In genomic region chr1:28592314-28593071, GRCh38 we compare ENCODE assay signal across 8 cellular contexts. TPM values are rescaled to one million over a fixed set of nuclear protein-coding genes. Genes with fewer than 3 reads are reported as not detected.
DNase-seq lines count a peak whose midpoint lies in the region; ATAC-seq, FAIRE-seq and TF ChIP-seq lines count a peak whose summit lies in the region.

No MANE protein-coding gene starts in this region.

- POLR2A ChIA-PET in HepG2 (lab: Yijun Ruan, JAX): interaction anchor here (1.0 to 7.8 kb wide), 8 partner anchors 13 to 589 kb away, joined by 3 to 139 read pairs (median 3); partner anchors contain the start of genes ATP5IF1, RNU11 and SRSF4

- peak overlapping the region in 1 of 2 experiments; percentile 39; a peak in 2 of 4 replicates for H3K4me3 ChIP-seq in DND-41 (ENCODE audit: low read depth in 1 of 2, low read length in 2 of 2)
- H3K4me3 ChIP-seq in astrocyte of the spinal cord (ENCODE audit: low read depth, low read length): peak overlapping the region; percentile 38
- H3K4me3 ChIP-seq in HepG2 (replicated peaks in 1 of 3; ENCODE audit: insufficient read depth in 1 of 3, low read depth in 2 of 3, low read length in 3 of 3): peak overlapping the region; percentile 70 to 91 (median 72)
- peak overlapping the region; percentile 25 to 61 (median 36) for H3K4me3 ChIP-seq in tibial nerve

- H3K27me3 ChIP-seq in DND-41 (ENCODE audit: insufficient read depth, low read length, poor library complexity) (no peaks in the 10 kb centered on the region), HepG2 (ENCODE audit: control insufficient read depth in 1 of 2, insufficient read depth in 2 of 2, low read length in 2 of 2) (no peaks in the 10 kb centered on the region; a peak in 1 of 5 replicates), tibial nerve (no peaks in the 10 kb centered on the region)

- TF ChIP-seq CTCF in DND-41 (IDR thresholded peaks at IDR 0.05; ENCODE audit: borderline replicate concordance, extremely low read depth, low read length, poor library complexity, severe bottlenecking) (no peak), astrocyte of the spinal cord (IDR thresholded peaks at IDR 0.05; ENCODE audit: low read depth, low read length) (no peak), HepG2 (CRISPR knock-in tag; IDR thresholded peaks at IDR 0.05) (no peak), tibial nerve (IDR thresholded peaks at IDR 0.05) (no peak)

- H4K20me1 ChIP-seq in DND-41 (ENCODE audit: insufficient read depth, low read length) (no peaks in the 10 kb centered on the region; the same call in 1 of the 2 replicates), HepG2 (ENCODE audit: insufficient read depth, low read length) (peaks cover 11% of the 10 kb centered on the region; the same call in 1 of the 2 replicates)

- CTCF ChIA-PET in HepG2 (lab: Yijun Ruan, JAX; ENCODE audit: low intra/inter-chr PET ratio, low total read pairs): no interaction called here

- no peaks in the 10 kb centered on the region for H3K9me3 ChIP-seq in DND-41 (ENCODE audit: insufficient read depth, low read length, severe bottlenecking)
- no peaks in the 10 kb centered on the region for H3K9me3 ChIP-seq in HepG2 (ENCODE audit: low read length)
- no peaks in the 10 kb centered on the region for H3K9me3 ChIP-seq in tibial nerve

- FAIRE-seq in HepG2 (lab: Jason Lieb, UNC): peak; percentile 40

- in situ Hi-C loops in astrocyte of the spinal cord (cut with HindIII; ENCODE audit: low sequenced_read_pairs): no loop called here
- in situ Hi-C loops in HepG2 (cut with HindIII; ENCODE audit: extremely low pct_ligation_motif_present, low pct_unique_long_range_greater_than_20kb): loop anchor here (25.0 kb wide), 1 partner anchor 355 kb away; the partner anchor contains the start of genes ATP5IF1 and DNAJC8

- BruUV-seq in HepG2 (replicated peaks; lab: Mats Ljungman, UMichigan): no TSS peak

- H2AFZ ChIP-seq in DND-41 (ENCODE audit: low read depth, low read length) (no peak overlapping the region; the same call in 1 of the 2 replicates), HepG2 (ENCODE audit: low read length) (peak overlapping the region; percentile 50)

- H3K36me3 ChIP-seq in DND-41 (ENCODE audit: insufficient read depth, low read length) (no peaks in the 10 kb centered on the region), HepG2 (replicated peaks in 1 of 2; ENCODE audit: control insufficient read depth in 1 of 2, insufficient read depth in 2 of 2, low read length in 2 of 2) (no peaks in the 10 kb centered on the region; a peak in 2 of 5 replicates), tibial nerve (peaks cover 0 to 12% (median 0%) of the 10 kb centered on the region in 3 donors)

- TF ChIP-seq POLR2A in HepG2 (IDR thresholded peaks at IDR 0.05; ENCODE audit: insufficient read depth in 1 of 2, low read depth in 2 of 2, low read length in 2 of 2): peak; percentile 23 to 78; a peak in 3 of 4 replicates
- TF ChIP-seq POLR2A in tibial nerve (IDR thresholded peaks at IDR 0.05): no peak

- intact Hi-C loops in HepG2 (cut with micrococcal nuclease; ENCODE audit: unreplicated experiment): no loop called here

- peak overlapping the region; percentile 52 for H3K4me2 ChIP-seq in DND-41 (ENCODE audit: insufficient read depth, low read length)
- H3K4me2 ChIP-seq in HepG2 (ENCODE audit: low read depth, low read length): peak overlapping the region; percentile 83

- H3K79me2 ChIP-seq in DND-41 (ENCODE audit: insufficient read depth, low read length): no peaks in the 10 kb centered on the region
- peaks cover 14% of the 10 kb centered on the region for H3K79me2 ChIP-seq in HepG2 (ENCODE audit: insufficient read depth, low read length)

- no peak; a peak in 1 of 4 replicates for TF ChIP-seq EP300 in HepG2 (IDR thresholded peaks at IDR 0.05; ENCODE audit: low read depth in 2 of 2, low read length in 2 of 2)
- 0 out of 2 replicates have a peak, but pooled peaks have one; percentile 8 for TF ChIP-seq EP300 in HepG2 (CRISPR knock-in tag; IDR thresholded peaks at IDR 0.05; ENCODE audit: borderline replicate concordance)
- TF ChIP-seq EP300 in tibial nerve (IDR thresholded peaks at IDR 0.05): no peak

- ATAC-seq in DND-41 (ENCODE audit: insufficient read depth, low read depth): peak; percentile 57
- peak; percentile 71 for ATAC-seq in HG02678 (IDR thresholded peaks at IDR 0.05; ENCODE audit: unreplicated experiment)
- peak; percentile 69 for ATAC-seq in HepG2
- ATAC-seq in GM21390 (IDR thresholded peaks at IDR 0.05; ENCODE audit: unreplicated experiment): no peak

- H3K27ac ChIP-seq in DND-41 (ENCODE audit: low read length) (no peak overlapping the region), HepG2 (ENCODE audit: extremely low read length, insufficient read depth, low read length) (peak overlapping the region; percentile 91), tibial nerve (peak overlapping the region in 1 of 4 donors; percentile 41)

- peak; percentile 31 for TF ChIP-seq RAD21 in HepG2 (CRISPR knock-in tag; IDR thresholded peaks at IDR 0.05)

- DNase-seq in DND-41 (no peak), astrocyte of the spinal cord (ENCODE audit: low read depth, low spot score) (no peak), HepG2 (ENCODE audit: low spot score) (no peak), tibial nerve (ENCODE audit: low spot score in 2 of 2) (no peak)
- DNase-seq in activated CD8-positive, alpha-beta memory T cell treated with anti-CD3 and anti-CD28 coated beads, Interleukin-2, amount 50 U/mL, for 48 hours: no peak
- DNase-seq in central memory CD4-positive, alpha-beta T cell: no peak

- H3K4me1 ChIP-seq in DND-41 (ENCODE audit: insufficient read depth, low read length) (peaks cover 5% of the 10 kb centered on the region), HepG2 (ENCODE audit: insufficient read depth, low read length) (peaks cover 72% of the 10 kb centered on the region), tibial nerve (peaks cover 0 to 14% (median 4%) of the 10 kb centered on the region in 4 donors)

- WGBS in HepG2 (ENCODE audit: low lambda C conversion rate): 2% methylated on average over 45 of the region's 81 CpGs
- 5 to 15% methylated on average over 16 to 33 of the region's 81 CpGs for WGBS in tibial nerve, 2 donors

- H3K9ac ChIP-seq in DND-41 (ENCODE audit: low read depth, low read length) (peak overlapping the region; percentile 39; the same call in 1 of the 2 replicates), HepG2 (ENCODE audit: insufficient read depth, low read depth, low read length) (peak overlapping the region; percentile 88)

RNA-seq across cellular contexts. Expression of gene RAB42, which starts 0.4 kb away (rescaled TPM):
- total RNA-seq in HepG2 (2016; rRNA removed; fragmentation: Illumina TruSeq; extraction: Trizol): 10.3 and 10.4 TPM in 2 replicates
- 2.2 and 3.5 TPM in 2 replicates for total RNA-seq in HepG2 (2016; cell fraction: cytosol; rRNA removed; fragmentation: Illumina TruSeq; extraction: Trizol; ENCODE audit: low read depth)
- total RNA-seq in HepG2 (2016; cell fraction: insoluble cytoplasmic fraction; rRNA removed; fragmentation: Illumina TruSeq; extraction: Trizol): 10.9 and 11.3 TPM in 2 replicates
- 8.9 and 9.7 TPM in 2 replicates for total RNA-seq in HepG2 (2016; cell fraction: membrane; rRNA removed; fragmentation: Illumina TruSeq; extraction: Trizol)
- 4.5 and 6.4 TPM in 2 replicates for total RNA-seq in HepG2 (2016; cell fraction: nucleus; rRNA removed; fragmentation: Illumina TruSeq; extraction: Trizol)
- 166 and 170 TPM in 2 replicates for polyA plus RNA-seq in HepG2 (2011; rRNA removed)
- 190 and 230 TPM in 2 replicates for polyA plus RNA-seq in HepG2 (2011; cell fraction: cytosol; rRNA removed)
- 40.5 and 59.0 TPM in 2 replicates for polyA plus RNA-seq in HepG2 (2011; cell fraction: nucleus; rRNA removed)
- polyA plus RNA-seq in HepG2 (2012): 39.3 and 44.1 TPM in 2 replicates
- 3.5 and 4.2 TPM in 2 replicates for polyA plus RNA-seq in HepG2 (2016; cell fraction: cytosol; fragmentation: Illumina TruSeq; extraction: Trizol; ENCODE audit: low read depth)
- 10.3 and 11.6 TPM in 2 replicates for polyA plus RNA-seq in HepG2 (2016; cell fraction: insoluble cytoplasmic fraction; fragmentation: Illumina TruSeq; extraction: Trizol; ENCODE audit: low read depth)
- 7.3 and 8.0 TPM in 2 replicates for polyA plus RNA-seq in HepG2 (2016; cell fraction: membrane; fragmentation: Illumina TruSeq; extraction: Trizol; ENCODE audit: low read depth)
- polyA plus RNA-seq in HepG2 (2016; cell fraction: nucleus; fragmentation: Illumina TruSeq; extraction: Trizol; ENCODE audit: insufficient read depth, low read depth): 9.3 and 9.9 TPM in 2 replicates
- 0.44 and 146 TPM in 2 replicates for polyA minus RNA-seq in HepG2 (2011; rRNA and poly(A)+ RNA removed; ENCODE audit: low replicate concordance)
- polyA minus RNA-seq in HepG2 (2011; cell fraction: cytosol; rRNA and poly(A)+ RNA removed): 79.2 and 84.6 TPM in 2 replicates
- polyA minus RNA-seq in HepG2 (2011; cell fraction: nucleus; rRNA and poly(A)+ RNA removed): 22.8 and 32.4 TPM in 2 replicates
- total RNA-seq in tibial nerve: 1 to 10 TPM in 3 of 4 donors, under 1 TPM in 1; 0.87 to 8.7 (median 1.6) TPM

RNA-seq across cellular contexts. Expression of gene TRNAU1AP, which starts 39.6 kb away (rescaled TPM):
- total RNA-seq in HepG2 (2016; rRNA removed; fragmentation: Illumina TruSeq; extraction: Trizol): 28.3 and 29.0 TPM in 2 replicates
- total RNA-seq in HepG2 (2016; cell fraction: cytosol; rRNA removed; fragmentation: Illumina TruSeq; extraction: Trizol; ENCODE audit: low read depth): 6.3 and 7.3 TPM in 2 replicates
- 25.1 and 26.9 TPM in 2 replicates for total RNA-seq in HepG2 (2016; cell fraction: insoluble cytoplasmic fraction; rRNA removed; fragmentation: Illumina TruSeq; extraction: Trizol)
- 9.7 and 10.6 TPM in 2 replicates for total RNA-seq in HepG2 (2016; cell fraction: membrane; rRNA removed; fragmentation: Illumina TruSeq; extraction: Trizol)
- 16.7 and 17.0 TPM in 2 replicates for total RNA-seq in HepG2 (2016; cell fraction: nucleus; rRNA removed; fragmentation: Illumina TruSeq; extraction: Trizol)
- polyA plus RNA-seq in HepG2 (2011; rRNA removed): 40.5 and 42.9 TPM in 2 replicates
- polyA plus RNA-seq in HepG2 (2011; cell fraction: cytosol; rRNA removed): 21.1 and 22.7 TPM in 2 replicates
- polyA plus RNA-seq in HepG2 (2011; cell fraction: nucleus; rRNA removed): 49.6 and 57.0 TPM in 2 replicates
- 19.2 and 20.5 TPM in 2 replicates for polyA plus RNA-seq in HepG2 (2012)
- 7.3 and 8.6 TPM in 2 replicates for polyA plus RNA-seq in HepG2 (2016; cell fraction: cytosol; fragmentation: Illumina TruSeq; extraction: Trizol; ENCODE audit: low read depth)
- 29.9 and 35.0 TPM in 2 replicates for polyA plus RNA-seq in HepG2 (2016; cell fraction: insoluble cytoplasmic fraction; fragmentation: Illumina TruSeq; extraction: Trizol; ENCODE audit: low read depth)
- 9.6 and 11.2 TPM in 2 replicates for polyA plus RNA-seq in HepG2 (2016; cell fraction: membrane; fragmentation: Illumina TruSeq; extraction: Trizol; ENCODE audit: low read depth)
- polyA plus RNA-seq in HepG2 (2016; cell fraction: nucleus; fragmentation: Illumina TruSeq; extraction: Trizol; ENCODE audit: insufficient read depth, low read depth): 32.0 and 34.2 TPM in 2 replicates
- 7.9 and 23.4 TPM in 2 replicates for polyA minus RNA-seq in HepG2 (2011; rRNA and poly(A)+ RNA removed; ENCODE audit: low replicate concordance)
- polyA minus RNA-seq in HepG2 (2011; cell fraction: cytosol; rRNA and poly(A)+ RNA removed): 4.7 and 6.0 TPM in 2 replicates
- 25.8 and 37.4 TPM in 2 replicates for polyA minus RNA-seq in HepG2 (2011; cell fraction: nucleus; rRNA and poly(A)+ RNA removed)
- 10 to 100 TPM; 22.6 to 35.2 (median 29.3) TPM for total RNA-seq in tibial nerve

RNA-seq across cellular contexts. Expression of gene TAF12, which starts 50.4 kb away (rescaled TPM):
- total RNA-seq in HepG2 (2016; rRNA removed; fragmentation: Illumina TruSeq; extraction: Trizol) (17.1 and 24.2 TPM in 2 replicates), tibial nerve (10 to 100 TPM; 14.3 to 25.8 (median 24.0) TPM)
- total RNA-seq in HepG2 (2016; cell fraction: cytosol; rRNA removed; fragmentation: Illumina TruSeq; extraction: Trizol; ENCODE audit: low read depth): 11.2 and 13.5 TPM in 2 replicates
- 17.3 and 23.0 TPM in 2 replicates for total RNA-seq in HepG2 (2016; cell fraction: insoluble cytoplasmic fraction; rRNA removed; fragmentation: Illumina TruSeq; extraction: Trizol)
- total RNA-seq in HepG2 (2016; cell fraction: membrane; rRNA removed; fragmentation: Illumina TruSeq; extraction: Trizol): 15.4 and 19.0 TPM in 2 replicates
- total RNA-seq in HepG2 (2016; cell fraction: nucleus; rRNA removed; fragmentation: Illumina TruSeq; extraction: Trizol): 5.0 and 7.5 TPM in 2 replicates
- polyA plus RNA-seq in HepG2 (2011; rRNA removed): 15.7 and 16.3 TPM in 2 replicates
- polyA plus RNA-seq in HepG2 (2011; cell fraction: cytosol; rRNA removed): 12.7 and 16.7 TPM in 2 replicates
- 3.6 and 5.7 TPM in 2 replicates for polyA plus RNA-seq in HepG2 (2011; cell fraction: nucleus; rRNA removed)
- 11.2 and 11.6 TPM in 2 replicates for polyA plus RNA-seq in HepG2 (2012)
- 9.1 and 13.2 TPM in 2 replicates for polyA plus RNA-seq in HepG2 (2016; cell fraction: cytosol; fragmentation: Illumina TruSeq; extraction: Trizol; ENCODE audit: low read depth)
- 27.3 and 28.3 TPM in 2 replicates for polyA plus RNA-seq in HepG2 (2016; cell fraction: insoluble cytoplasmic fraction; fragmentation: Illumina TruSeq; extraction: Trizol; ENCODE audit: low read depth)
- polyA plus RNA-seq in HepG2 (2016; cell fraction: membrane; fragmentation: Illumina TruSeq; extraction: Trizol; ENCODE audit: low read depth): 13.7 and 19.3 TPM in 2 replicates
- 9.2 and 11.2 TPM in 2 replicates for polyA plus RNA-seq in HepG2 (2016; cell fraction: nucleus; fragmentation: Illumina TruSeq; extraction: Trizol; ENCODE audit: insufficient read depth, low read depth)
- 3.7 and 10.8 TPM in 2 replicates for polyA minus RNA-seq in HepG2 (2011; rRNA and poly(A)+ RNA removed; ENCODE audit: low replicate concordance)
- 4.5 and 6.4 TPM in 2 replicates for polyA minus RNA-seq in HepG2 (2011; cell fraction: cytosol; rRNA and poly(A)+ RNA removed)
- 3.9 and 6.5 TPM in 2 replicates for polyA minus RNA-seq in HepG2 (2011; cell fraction: nucleus; rRNA and poly(A)+ RNA removed)

RNA-seq across cellular contexts. Expression of gene RNU11, which starts 55.9 kb away (rescaled TPM):
- not detected in 2 replicates for total RNA-seq in HepG2 (2016; rRNA removed; fragmentation: Illumina TruSeq; extraction: Trizol)
- not detected in 2 replicates for total RNA-seq in HepG2 (2016; cell fraction: cytosol; rRNA removed; fragmentation: Illumina TruSeq; extraction: Trizol; ENCODE audit: low read depth)
- total RNA-seq in HepG2 (2016; cell fraction: insoluble cytoplasmic fraction; rRNA removed; fragmentation: Illumina TruSeq; extraction: Trizol): not detected in 2 replicates
- total RNA-seq in HepG2 (2016; cell fraction: membrane; rRNA removed; fragmentation: Illumina TruSeq; extraction: Trizol): not detected in 2 replicates
- not detected in 2 replicates for total RNA-seq in HepG2 (2016; cell fraction: nucleus; rRNA removed; fragmentation: Illumina TruSeq; extraction: Trizol)
- polyA plus RNA-seq in HepG2 (2011; rRNA removed): not detected in 2 replicates
- polyA plus RNA-seq in HepG2 (2011; cell fraction: cytosol; rRNA removed): not detected in 2 replicates
- not detected in 2 replicates for polyA plus RNA-seq in HepG2 (2011; cell fraction: nucleus; rRNA removed)
- polyA plus RNA-seq in HepG2 (2012): not detected in 2 replicates
- polyA plus RNA-seq in HepG2 (2016; cell fraction: cytosol; fragmentation: Illumina TruSeq; extraction: Trizol; ENCODE audit: low read depth): not detected in 2 replicates
- not detected in 2 replicates for polyA plus RNA-seq in HepG2 (2016; cell fraction: insoluble cytoplasmic fraction; fragmentation: Illumina TruSeq; extraction: Trizol; ENCODE audit: low read depth)
- not detected in 2 replicates for polyA plus RNA-seq in HepG2 (2016; cell fraction: membrane; fragmentation: Illumina TruSeq; extraction: Trizol; ENCODE audit: low read depth)
- not detected in 2 replicates for polyA plus RNA-seq in HepG2 (2016; cell fraction: nucleus; fragmentation: Illumina TruSeq; extraction: Trizol; ENCODE audit: insufficient read depth, low read depth)
- polyA minus RNA-seq in HepG2 (2011; rRNA and poly(A)+ RNA removed; ENCODE audit: low replicate concordance): not detected in 2 replicates
- polyA minus RNA-seq in HepG2 (2011; cell fraction: cytosol; rRNA and poly(A)+ RNA removed): 128 and 411 TPM in 2 replicates
- polyA minus RNA-seq in HepG2 (2011; cell fraction: nucleus; rRNA and poly(A)+ RNA removed): not detected in 2 replicates
- not detected for total RNA-seq in tibial nerve

Comparison
In these comparisons a context has a peak if more than half of its experiments do, and no peak if none do; other contexts are left out.
1. POLR2A ChIP-seq: peak in HepG2 (2 of 2); none in tibial nerve (0 of 2).